Comparison of ENCODE assay signal across 15 cellular contexts in the genomic region with DNA sequence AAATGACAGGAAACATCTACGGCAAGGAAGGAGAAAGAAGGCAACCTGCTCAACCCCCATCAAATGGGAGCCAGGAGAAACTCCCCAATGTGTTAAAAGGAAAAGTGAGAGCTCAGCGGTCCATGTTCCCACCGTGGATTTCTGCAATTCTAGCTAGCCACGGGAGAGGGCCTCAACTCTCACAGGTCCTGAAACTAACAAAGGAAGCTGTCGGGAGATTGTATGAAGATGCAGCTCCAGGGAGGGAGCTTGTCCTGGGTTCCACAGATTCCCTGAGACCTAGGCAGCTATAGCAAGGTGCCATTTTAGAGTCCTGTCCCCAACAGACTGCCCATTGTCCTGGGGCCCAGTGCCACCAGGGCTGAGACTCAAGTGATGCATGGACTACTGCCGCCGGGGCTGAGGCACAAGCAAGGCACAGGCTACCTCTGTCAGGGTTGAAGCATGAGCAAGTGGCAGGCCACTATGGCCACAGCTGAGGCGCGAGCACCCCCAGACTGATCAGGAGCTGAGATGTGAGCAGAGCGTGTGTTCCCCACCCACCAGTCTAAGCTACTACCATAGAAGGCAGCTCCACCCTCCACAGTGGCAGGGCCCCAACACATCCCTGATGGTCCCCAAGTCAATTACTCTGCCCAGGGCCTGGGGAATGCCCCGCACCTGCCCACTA. TPM values are rescaled to one million over a fixed set of nuclear protein-coding genes. Genes with fewer than 3 reads are reported as not detected.
DNase-seq lines count a peak whose midpoint lies in the region; ATAC-seq and TF ChIP-seq lines count a peak whose summit lies in the region.
"Had no signal": no experiment of that assay in that cellular context is flagged by ENCODE, and none has a peak within 500 bp of the region (broad histone marks: within the 10 kb centered on the region; RNA-seq: fewer than 3 reads in every experiment).

No MANE protein-coding gene starts in this region.

- H3K27ac Mint-ChIP-seq in activated T-cell treated with anti-CD3 and anti-CD28 coated beads, Interleukin-2, amount 50 U/mL, for 72 hours = peak overlapping the region; percentile 78
- H3K27ac Mint-ChIP-seq in T-helper 17 cell (peak overlapping the region; percentile 46), immature natural killer cell (peak overlapping the region; percentile 43 to 86 (median 82))
- H3K27ac Mint-ChIP-seq in stimulated activated naive CD8-positive, alpha-beta T cell treated with anti-CD3 and anti-CD28 coated beads, Interleukin-15, amount 100 ng/mL, for 72 hours = peak overlapping the region in 1 of 2 donors; percentile 36

- H3K27me3 Mint-ChIP-seq in activated T-cell treated with anti-CD3 and anti-CD28 coated beads, Interleukin-2, amount 50 U/mL, for 72 hours (ENCODE audit: low read depth) = no peaks in the 10 kb centered on the region
- H3K27me3 Mint-ChIP-seq in T-helper 17 cell (no peaks in the 10 kb centered on the region), immature natural killer cell (ENCODE audit: low read depth in 3 of 3) (peaks cover 0 to 3% (median 2%) of the 10 kb centered on the region in 3 donors)
- H3K27me3 Mint-ChIP-seq in stimulated activated naive CD8-positive, alpha-beta T cell treated with anti-CD3 and anti-CD28 coated beads, Interleukin-15, amount 100 ng/mL, for 72 hours = no peaks in the 10 kb centered on the region

- TF ChIP-seq POLR2A in spleen (IDR thresholded peaks at IDR 0.05) (no peak), transverse colon (IDR thresholded peaks at IDR 0.05) (no peak)

- intact Hi-C loops in spleen (cut with DNase I; ENCODE audit: low total_unique reads) = no loop called here
- intact Hi-C loops in transverse colon (cut with DNase I; ENCODE audit: low total_unique reads) = no loop called here

- H3K9me3 ChIP-seq in T-helper 17 cell (ENCODE audit: control insufficient read depth, low read length, poor library complexity, severe bottlenecking) (no peaks in the 10 kb centered on the region), spleen (peaks cover 0 to 11% (median 3%) of the 10 kb centered on the region in 8 donors), transverse colon (no peaks in the 10 kb centered on the region)

- H3K4me1 ChIP-seq in spleen (peaks cover 4 to 72% (median 10%) of the 10 kb centered on the region in 6 donors), transverse colon (peaks cover 0 to 18% (median 0%) of the 10 kb centered on the region in 4 donors)

- TF ChIP-seq EP300 in transverse colon (IDR thresholded peaks at IDR 0.05; ENCODE audit: low read depth) = no peak

- no peak for ATAC-seq in activated T-cell treated with anti-CD3 and anti-CD28 coated beads, Interleukin-2, amount 50 U/mL, for 72 hours (replicated peaks in 1 of 2)
- no peak for ATAC-seq in T-helper 17 cell
- ATAC-seq in stimulated activated naive CD8-positive, alpha-beta T cell treated with anti-CD3 and anti-CD28 coated beads, Interleukin-15, amount 100 ng/mL, for 72 hours = peak; percentile 43

- peaks cover 14 to 27% of the 10 kb centered on the region in 2 donors for H3K36me3 Mint-ChIP-seq in activated T-cell treated with anti-CD3 and anti-CD28 coated beads, Interleukin-2, amount 50 U/mL, for 72 hours (ENCODE audit: insufficient read depth in 2 of 2)
- peaks cover 2% of the 10 kb centered on the region for H3K36me3 Mint-ChIP-seq in T-helper 17 cell (ENCODE audit: low read depth)
- H3K36me3 Mint-ChIP-seq in immature natural killer cell = peaks cover 0 to 20% (median 8%) of the 10 kb centered on the region in 3 donors

- WGBS in spleen, 5 donors = 82 to 92% (median 87%) methylated on average over 8 to 11 of the region's 11 CpGs
- WGBS in transverse colon (ENCODE audit: low coverage in 1 of 2), 2 donors = 90% methylated on average over 10 of the region's 11 CpGs; no CpG with 5 or more reads in 1 of the 2 donors

- H3K27ac ChIP-seq in spleen (no peak overlapping the region), transverse colon (no peak overlapping the region)

- peaks cover 0 to 41% (median 2%) of the 10 kb centered on the region in 6 donors for H3K36me3 ChIP-seq in spleen
- H3K36me3 ChIP-seq in transverse colon = no peaks in the 10 kb centered on the region

- H3K4me3 ChIP-seq in spleen (no peak overlapping the region), transverse colon (no peak overlapping the region)
- H3K4me3 ChIP-seq: MG63 had no signal

- TF ChIP-seq CTCF in spleen (IDR thresholded peaks at IDR 0.05 in 8 of 11, conservative IDR thresholded peaks at IDR 0.05 in 3 of 11) = no peak
- TF ChIP-seq CTCF in transverse colon (IDR thresholded peaks at IDR 0.05) = no peak

- in situ Hi-C loops in transverse colon (cut with MboI; ENCODE audit: low pct_ligation_motif_present in 1 of 4, low pct_unique_long_range_greater_than_20kb in 1 of 4, low sequenced_read_pairs in 3 of 4) = no loop called here

- H3K27me3 ChIP-seq in spleen (replicated peaks in 1 of 7) (no peaks in the 10 kb centered on the region), transverse colon (no peaks in the 10 kb centered on the region)
- H3K27me3 ChIP-seq: MG63 had no signal

- no peak overlapping the region for H3K4me3 Mint-ChIP-seq in activated T-cell treated with anti-CD3 and anti-CD28 coated beads, Interleukin-2, amount 50 U/mL, for 72 hours
- H3K4me3 Mint-ChIP-seq in T-helper 17 cell (no peak overlapping the region), immature natural killer cell (peak overlapping the region in 3 of 5 donors; percentile 1 to 71 (median 9))
- no peak overlapping the region for H3K4me3 Mint-ChIP-seq in stimulated activated naive CD8-positive, alpha-beta T cell treated with anti-CD3 and anti-CD28 coated beads, Interleukin-15, amount 100 ng/mL, for 72 hours

- peaks cover 47% of the 10 kb centered on the region for H3K4me1 Mint-ChIP-seq in activated T-cell treated with anti-CD3 and anti-CD28 coated beads, Interleukin-2, amount 50 U/mL, for 72 hours (ENCODE audit: low read depth)
- peaks cover 51% of the 10 kb centered on the region for H3K4me1 Mint-ChIP-seq in T-helper 17 cell
- peaks cover 87 to 95% of the 10 kb centered on the region in 2 donors for H3K4me1 Mint-ChIP-seq in immature natural killer cell
- peaks cover 62% of the 10 kb centered on the region for H3K4me1 Mint-ChIP-seq in stimulated activated naive CD8-positive, alpha-beta T cell treated with anti-CD3 and anti-CD28 coated beads, Interleukin-15, amount 100 ng/mL, for 72 hours

- no peak for DNase-seq in activated T-cell treated with anti-CD3 and anti-CD28 coated beads, Interleukin-2, amount 50 U/mL, for 72 hours
- DNase-seq in activated T-cell treated with anti-CD3 and anti-CD28 coated beads for 4 hours (no peak), T-helper 17 cell (no peak), immature natural killer cell (no peak), spleen (no peak), transverse colon (no peak), superior temporal gyrus (ENCODE audit: extremely low spot score) (no peak)
- DNase-seq in stimulated activated naive CD8-positive, alpha-beta T cell treated with anti-CD3 and anti-CD28 coated beads, Interleukin-15, amount 100 ng/mL, for 72 hours = no peak
- DNase-seq: activated CD4-positive, CD25-positive, alpha-beta regulatory T cell treated with anti-CD3 and anti-CD28 coated beads, Interleukin-2, amount 50 U/mL, for 72 hours; foreskin melanocyte; mammary epithelial cell; MG63; NCI-H2081; stimulated activated CD4-positive, alpha-beta T cell treated with anti-CD3 and anti-CD28 coated beads, Interleukin-4, amount 100 ng/mL, for 1 hour; stimulated activated CD8-positive, alpha-beta memory T cell treated with anti-CD3 and anti-CD28 coated beads, Interleukin-4, amount 100 ng/mL, for 48 hours had no signal

- peaks cover 8 to 10% of the 10 kb centered on the region in 2 donors for H3K9me3 Mint-ChIP-seq in activated T-cell treated with anti-CD3 and anti-CD28 coated beads, Interleukin-2, amount 50 U/mL, for 72 hours
- H3K9me3 Mint-ChIP-seq in immature natural killer cell = no peaks in the 10 kb centered on the region
- H3K9me3 Mint-ChIP-seq in stimulated activated naive CD8-positive, alpha-beta T cell treated with anti-CD3 and anti-CD28 coated beads, Interleukin-15, amount 100 ng/mL, for 72 hours = peaks cover 17 to 24% of the 10 kb centered on the region in 2 donors

RNA-seq across cellular contexts. Expression of a gene that starts 31.3 kb away (rescaled TPM):
- total RNA-seq in activated T-cell treated with anti-CD3 and anti-CD28 coated beads, Interleukin-2, amount 50 U/mL, for 72 hours = 10 to 100 TPM; 57.6 to 69.9 TPM
- total RNA-seq in T-helper 17 cell (10 to 100 TPM; 80.8 to 87.1 TPM), spleen (10 to 100 TPM; 64.4 to 82.1 (median 66.9) TPM), transverse colon (10 to 100 TPM; 45.6 to 72.8 (median 58.1) TPM)
- polyA plus RNA-seq in immature natural killer cell (10 to 100 TPM; 16.4 to 50.2 (median 37.0) TPM), spleen (1 to 10 TPM; 6.1 to 8.7 (median 6.7) TPM)

RNA-seq across cellular contexts. Expression of a gene that starts 31.7 kb away (rescaled TPM):
- 10 to 100 TPM; 10.5 to 14.7 TPM for total RNA-seq in activated T-cell treated with anti-CD3 and anti-CD28 coated beads, Interleukin-2, amount 50 U/mL, for 72 hours
- total RNA-seq in T-helper 17 cell = 1 to 10 TPM; 2.7 to 5.2 TPM
- polyA plus RNA-seq in immature natural killer cell = 10 to 100 TPM; 14.8 to 23.7 (median 18.1) TPM
- total RNA-seq in spleen = 10 to 100 TPM in 6 of 7 donors, 1 to 10 TPM in 1; 9.5 to 23.7 (median 21.4) TPM
- 10 to 100 TPM; 22.2 to 37.2 (median 28.0) TPM for polyA plus RNA-seq in spleen
- total RNA-seq in transverse colon = 10 to 100 TPM in 2 of 4 donors, not detected in 2; 14.4 to 30.7 TPM

Comparison
In these comparisons a context has a peak if more than half of its experiments do, and no peak if none do; other contexts are left out.
1. H3K4me3 Mint-ChIP-seq: peak in immature natural killer cell (3 of 5); none in activated T-cell treated with anti-CD3 and anti-CD28 coated beads, Interleukin-2, amount 50 U/mL, for 72 hours (0 of 2), T-helper 17 cell (single experiment) and stimulated activated naive CD8-positive, alpha-beta T cell treated with anti-CD3 and anti-CD28 coated beads, Interleukin-15, amount 100 ng/mL, for 72 hours (0 of 2).